ENCODE assay signal across 27 cellular contexts in genomic region chr15:35871812-35872211, GRCh38.
DNase-seq lines count a peak whose midpoint lies in the region; FAIRE-seq and TF ChIP-seq lines count a peak whose summit lies in the region.
"Had no signal": no experiment of that assay in that cellular context is flagged by ENCODE, and none has a peak within 500 bp of the region (broad histone marks: within the 10 kb centered on the region; RNA-seq: fewer than 3 reads in every experiment).

No MANE protein-coding gene starts in this region.

- no peak overlapping the region for H3K4me3 Mint-ChIP-seq in MCF 10A (ENCODE audit: unreplicated experiment)
- no peak overlapping the region for H3K4me3 Mint-ChIP-seq in nephron progenitor cell
- H3K4me3 Mint-ChIP-seq: CD4-positive, alpha-beta T cell; CD8-positive, alpha-beta T cell had no signal

- H3K4me1 ChIP-seq in mammary epithelial cell (ENCODE audit: insufficient read depth, low read length) (peaks cover 23% of the 10 kb centered on the region), SK-N-SH (ENCODE audit: control insufficient read depth in 1 of 2, insufficient read depth in 2 of 2, low read depth in 1 of 2, low read length in 1 of 2) (peaks cover 4 to 11% of the 10 kb centered on the region in 2 experiments; a peak in 3 of 4 replicates)
- H3K4me1 ChIP-seq: BLaER1 treated with 17β-estradiol and CSF1 and Interleukin-3, amounts not matched to agents 10 nM and 100 nM had no signal

- no peaks in the 10 kb centered on the region for H3K9me3 ChIP-seq in mammary epithelial cell (replicated peaks; ENCODE audit: insufficient read depth, low read length)
- H3K9me3 ChIP-seq in SK-N-SH = no peaks in the 10 kb centered on the region
- H3K9me3 ChIP-seq: BLaER1 treated with 17β-estradiol and CSF1 and Interleukin-3, amounts not matched to agents 10 nM and 100 nM; Caco-2 had no signal

- H3K9ac ChIP-seq in mammary epithelial cell (ENCODE audit: insufficient read depth, low read length) (no peak overlapping the region), SK-N-SH (no peak overlapping the region)
- H3K9ac ChIP-seq: BLaER1 treated with 17β-estradiol and CSF1 and Interleukin-3, amounts not matched to agents 10 nM and 100 nM had no signal

- H3K4me1 Mint-ChIP-seq in MCF 10A (ENCODE audit: insufficient read depth, unreplicated experiment) (peaks cover 21% of the 10 kb centered on the region), nephron progenitor cell (peaks cover 7% of the 10 kb centered on the region)

- POLR2A ChIA-PET in MCF 10A (lab: Yijun Ruan, JAX) = interaction anchor here (0.6 kb wide), 1 partner anchor 94 kb away, joined by 3 read pairs; no protein-coding TSS in a partner anchor
- POLR2A ChIA-PET in SK-N-SH (lab: Yijun Ruan, JAX) = interaction anchor here (1.0 to 1.7 kb wide), 2 partner anchors 28 to 1235 kb away, joined by 3 to 6 read pairs; no protein-coding TSS in a partner anchor

- no peaks in the 10 kb centered on the region for H3K9me2 ChIP-seq in SK-N-SH

- no peak for DNase-seq in mammary epithelial cell
- DNase-seq in MCF 10A (ENCODE audit: unreplicated experiment) = no peak
- DNase-seq in H54 (ENCODE audit: insufficient read length, low spot score) = no peak
- DNase-seq in SK-N-SH = peak; percentile 59
- no peak for DNase-seq in nephron progenitor cell
- DNase-seq in dorsolateral prefrontal cortex = no peak
- no peak for DNase-seq in D721Med (ENCODE audit: insufficient read length, low spot score)
- DNase-seq in COLO829 (ENCODE audit: low spot score) = no peak
- DNase-seq: 8988T; ACHN; Caco-2; Calu3; CD4-positive, alpha-beta T cell; CD8-positive, alpha-beta T cell; DMS 273 treated with DMSO at 0.1 percent for 48 hours; DMS153; DMS53; DMS79; DND-41; EL; GDM1 had no signal

- H3K27ac Mint-ChIP-seq in MCF 10A (ENCODE audit: low read depth, unreplicated experiment) = no peak overlapping the region
- peak overlapping the region; percentile 33 for H3K27ac Mint-ChIP-seq in nephron progenitor cell
- H3K27ac Mint-ChIP-seq: CD4-positive, alpha-beta T cell; CD8-positive, alpha-beta T cell had no signal

- H3K27me3 Mint-ChIP-seq in MCF 10A (ENCODE audit: insufficient read depth, unreplicated experiment) = no peaks in the 10 kb centered on the region
- H3K27me3 Mint-ChIP-seq in nephron progenitor cell (ENCODE audit: low read depth, poor library complexity) = no peaks in the 10 kb centered on the region
- H3K27me3 Mint-ChIP-seq: CD4-positive, alpha-beta T cell had no signal

- H3K79me2 ChIP-seq in mammary epithelial cell (ENCODE audit: insufficient read depth, low read length) = no peaks in the 10 kb centered on the region
- H3K79me2 ChIP-seq in SK-N-SH (ENCODE audit: insufficient read depth) = no peaks in the 10 kb centered on the region

- CTCF ChIA-PET in mammary epithelial cell (lab: Charles Lee; ENCODE audit: low non-redundant PET) (no interaction called here), MCF 10A (lab: Yijun Ruan, JAX) (no interaction called here), SK-N-SH (lab: Yijun Ruan, JAX) (interaction anchor here (0.8 to 1.6 kb wide), 7 partner anchors 19 to 630 kb away, joined by 3 to 4 read pairs (median 3); no protein-coding TSS in a partner anchor)

- dilution Hi-C loops in mammary epithelial cell (cut with HindIII; ENCODE audit: low sequenced_read_pairs) = no loop called here

- H3K4me3 ChIP-seq in mammary epithelial cell (replicated peaks in 1 of 3; ENCODE audit: insufficient read depth in 1 of 3, low read depth in 2 of 3, low read length in 3 of 3) (no peak overlapping the region), SK-N-SH (ENCODE audit: low read depth in 2 of 2, low read length in 1 of 2) (no peak overlapping the region), dorsolateral prefrontal cortex (no peak overlapping the region)
- H3K4me3 ChIP-seq: BLaER1 treated with 17β-estradiol and CSF1 and Interleukin-3, amounts not matched to agents 10 nM and 100 nM; GM12878 had no signal

- WGBS in mammary epithelial cell (ENCODE audit: low coverage, missing lambda C conversion rate) = 100% methylated on average over 3 of the region's 3 CpGs
- 64% methylated on average over 3 of the region's 3 CpGs for WGBS in SK-N-SH (ENCODE audit: low lambda C conversion rate)

- H3K9me3 Mint-ChIP-seq in MCF 10A (ENCODE audit: unreplicated experiment) (no peaks in the 10 kb centered on the region), nephron progenitor cell (no peaks in the 10 kb centered on the region)
- H3K9me3 Mint-ChIP-seq: CD8-positive, alpha-beta T cell had no signal

- H2AFZ ChIP-seq in mammary epithelial cell (ENCODE audit: low read depth, low read length) = peak overlapping the region; percentile 59
- no peak overlapping the region for H2AFZ ChIP-seq in SK-N-SH (ENCODE audit: low read depth)

- TF ChIP-seq POLR2A in H54 (IDR thresholded peaks at IDR 0.05; ENCODE audit: low read depth, low read length) = no peak

- BruUV-seq in mammary epithelial cell (replicated peaks; lab: Mats Ljungman, UMichigan) (no TSS peak), MCF 10A (replicated peaks; lab: Mats Ljungman, UMichigan) (no TSS peak)

- TF ChIP-seq EP300 in SK-N-SH (IDR thresholded peaks at IDR 0.05; ENCODE audit: borderline replicate concordance in 1 of 2, low read depth in 1 of 2, low read length in 1 of 2) = peak in 1 of 2 experiments; percentile 98; a peak in 2 of 4 replicates

- H4K20me1 ChIP-seq in mammary epithelial cell (ENCODE audit: insufficient read depth, low read length) (no peaks in the 10 kb centered on the region), SK-N-SH (ENCODE audit: insufficient read depth) (no peaks in the 10 kb centered on the region)
- H4K20me1 ChIP-seq: BLaER1 treated with 17β-estradiol and CSF1 and Interleukin-3, amounts not matched to agents 10 nM and 100 nM had no signal

- no peaks in the 10 kb centered on the region for H3K36me3 Mint-ChIP-seq in MCF 10A (ENCODE audit: insufficient read depth, unreplicated experiment)
- no peaks in the 10 kb centered on the region for H3K36me3 Mint-ChIP-seq in nephron progenitor cell (ENCODE audit: low read depth)
- H3K36me3 Mint-ChIP-seq: CD8-positive, alpha-beta T cell had no signal

- H3K4me2 ChIP-seq in mammary epithelial cell (ENCODE audit: insufficient read depth, low read depth, low read length) (no peak overlapping the region), SK-N-SH (no peak overlapping the region)
- H3K4me2 ChIP-seq: BLaER1 treated with 17β-estradiol and CSF1 and Interleukin-3, amounts not matched to agents 10 nM and 100 nM had no signal

- intact Hi-C loops in mammary epithelial cell (cut with micrococcal nuclease) = loop anchor here (5.0 kb wide), 1 partner anchor 325 kb away; the partner anchor contains the start of gene DPH6
- intact Hi-C loops in MCF 10A (cut with micrococcal nuclease) = no loop called here
- intact Hi-C loops in dorsolateral prefrontal cortex (cut with DNase I) = no loop called here

- TF ChIP-seq CTCF in mammary epithelial cell (conservative IDR thresholded peaks at IDR 0.05 in 1 of 2, IDR thresholded peaks at IDR 0.05 in 1 of 2; ENCODE audit: extremely low read depth in 1 of 2, insufficient read depth in 1 of 2, low read depth in 1 of 2, low read length in 2 of 2) = no peak
- TF ChIP-seq CTCF in MCF 10A (IDR thresholded peaks at IDR 0.05; ENCODE audit: unreplicated experiment) = no peak
- TF ChIP-seq CTCF in SK-N-SH (IDR thresholded peaks at IDR 0.05) = no peak
- TF ChIP-seq CTCF in nephron progenitor cell (IDR thresholded peaks at IDR 0.05) = no peak
- no peak for TF ChIP-seq CTCF in dorsolateral prefrontal cortex (IDR thresholded peaks at IDR 0.05 in 54 of 56, conservative IDR thresholded peaks at IDR 0.05 in 2 of 56; ENCODE audit: low read depth in 1 of 56, partially characterized antibody in 56 of 56)
- TF ChIP-seq CTCF in D721Med (IDR thresholded peaks at IDR 0.05; ENCODE audit: insufficient read depth, missing control alignments) = no peak

- peak; percentile 45 for TF ChIP-seq RAD21 in SK-N-SH (IDR thresholded peaks at IDR 0.05; ENCODE audit: low read length)

- H3K36me3 ChIP-seq in mammary epithelial cell (ENCODE audit: insufficient read depth, low read length) (no peaks in the 10 kb centered on the region), SK-N-SH (replicated peaks in 1 of 2; ENCODE audit: control insufficient read depth in 1 of 2, insufficient read depth in 2 of 2, low read length in 1 of 2) (no peaks in the 10 kb centered on the region)
- H3K36me3 ChIP-seq: BLaER1 treated with 17β-estradiol and CSF1 and Interleukin-3, amounts not matched to agents 10 nM and 100 nM had no signal

- peak; percentile 20 for FAIRE-seq in H54 (lab: Jason Lieb, UNC)
- no peak for FAIRE-seq in D721Med (lab: Jason Lieb, UNC)
- FAIRE-seq: A204.1, GM12878, GM12892, GM18507 had no signal

- H3K27me3 ChIP-seq in mammary epithelial cell (ENCODE audit: insufficient read depth, low read length) (no peaks in the 10 kb centered on the region), SK-N-SH (ENCODE audit: insufficient read depth) (no peaks in the 10 kb centered on the region), dorsolateral prefrontal cortex (no peaks in the 10 kb centered on the region)
- H3K27me3 ChIP-seq: BLaER1 treated with 17β-estradiol and CSF1 and Interleukin-3, amounts not matched to agents 10 nM and 100 nM had no signal

- no peak overlapping the region for H3K27ac ChIP-seq in mammary epithelial cell (ENCODE audit: insufficient read depth, low read depth, low read length)
- H3K27ac ChIP-seq in SK-N-SH (ENCODE audit: low read depth in 2 of 2, low read length in 1 of 2) = peak overlapping the region in 1 of 2 experiments; percentile 90; a peak in 2 of 4 replicates
- no peak overlapping the region for H3K27ac ChIP-seq in dorsolateral prefrontal cortex
- H3K27ac ChIP-seq: BLaER1 treated with 17β-estradiol and CSF1 and Interleukin-3, amounts not matched to agents 10 nM and 100 nM; C4-2B had no signal

- H3F3A ChIP-seq in SK-N-SH (replicated peaks; ENCODE audit: insufficient read depth) = no peaks in the 10 kb centered on the region

- in situ Hi-C loops in mammary epithelial cell (cut with MboI; ENCODE audit: low sequenced_read_pairs in 2 of 2) = no loop called here

TF ChIP-seq in SK-N-SH, 30 proteins besides CTCF, POLR2A, EP300 and RAD21 (continues in another document):
- TF ChIP-seq GATA2 (CRISPR knock-in tag; IDR thresholded peaks at IDR 0.05) = peak; percentile 89
- TF ChIP-seq CHD2 (IDR thresholded peaks at IDR 0.05; ENCODE audit: low read length, partially characterized antibody) = peak; percentile 81
